Comparison of ENCODE assay signal across 7 cellular contexts in genomic region chr20:42900764-42901163, GRCh38.
A peak's percentile ranks its signal among the peaks of the same experiment; 100 is the strongest.
DNase-seq lines count a peak whose midpoint lies in the region; ATAC-seq, FAIRE-seq and TF ChIP-seq lines count a peak whose summit lies in the region.
"Not testable (repeated sequence)": the region's sequence is repeated elsewhere in the genome, so short reads cannot be mapped to it uniquely, and the experiment has no call there.

No MANE protein-coding gene starts in this region.

- H3K36me3 ChIP-seq in Karpas-422 (ENCODE audit: insufficient read depth, low read length); SJCRH30; K562 (ENCODE audit: control insufficient read depth, insufficient read depth, low read length); heart right ventricle; parathyroid adenoma (ENCODE audit: control insufficient read depth, insufficient read depth, low read length): not testable (repeated sequence)

- not testable (repeated sequence) for H3K27me3 ChIP-seq in Karpas-422 (ENCODE audit: low read length); SJCRH30; K562 (ENCODE audit: control insufficient read depth in 2 of 2, insufficient read depth in 2 of 2, low read length in 2 of 2); heart right ventricle; parathyroid adenoma (ENCODE audit: control insufficient read depth, insufficient read depth, low read length)

- H3K9me1 ChIP-seq in K562 (ENCODE audit: control insufficient read depth, insufficient read depth, low read length), result not testable (repeated sequence)

- CTCF ChIA-PET in K562 (lab: Yijun Ruan, JAX; ENCODE audit: low intra/inter-chr PET ratio), result not testable (repeated sequence)

- not testable (repeated sequence) for H2AFZ ChIP-seq in Karpas-422 (ENCODE audit: low read length); K562 (ENCODE audit: low read depth, low read length); parathyroid adenoma

- H3K4me2 ChIP-seq in Karpas-422 (ENCODE audit: low read depth, low read length, poor library complexity, severe bottlenecking); K562 (ENCODE audit: insufficient read depth, low read length); parathyroid adenoma (ENCODE audit: low read length): not testable (repeated sequence)

- WGBS in K562 (ENCODE audit: insufficient coverage, low coverage, missing lambda C conversion rate), result 0% methylated on average over 5 of the region's 5 CpGs
- WGBS in heart right ventricle, 2 donors, result 27% methylated on average over 5 of the region's 5 CpGs

- peaks cover 56% of the 10 kb centered on the region for H3K4me1 ChIP-seq in Karpas-422 (ENCODE audit: low read length)
- peaks cover 24% of the 10 kb centered on the region for H3K4me1 ChIP-seq in SJCRH30
- H3K4me1 ChIP-seq in K562 (replicated peaks in 1 of 2; ENCODE audit: control insufficient read depth in 2 of 2, insufficient read depth in 2 of 2, low read length in 2 of 2), result not testable (repeated sequence)
- peaks cover 0 to 26% (median 0%) of the 10 kb centered on the region in 9 donors for H3K4me1 ChIP-seq in heart right ventricle
- H3K4me1 ChIP-seq in parathyroid adenoma, result peaks cover 63% of the 10 kb centered on the region

- TF ChIP-seq EP300 in K562 (IDR thresholded peaks at IDR 0.05; ENCODE audit: low read length), result not testable (repeated sequence)

- not testable (repeated sequence) for ATAC-seq in K562
- peak in 1 of 8 donors; percentile 28 for ATAC-seq in heart right ventricle

- not testable (repeated sequence) for H3K79me2 ChIP-seq in Karpas-422 (ENCODE audit: low read length); K562 (ENCODE audit: control insufficient read depth, insufficient read depth, low read length); parathyroid adenoma

- POLR2A ChIA-PET in K562 (lab: Yijun Ruan, JAX), result not testable (repeated sequence)

- intact Hi-C loops in K562 (cut with micrococcal nuclease); heart right ventricle (cut with DNase I): not testable (repeated sequence)

- not testable (repeated sequence) for TF ChIP-seq CTCF in K562 (IDR thresholded peaks at IDR 0.05 in 2 of 3, conservative IDR thresholded peaks at IDR 0.05 in 1 of 3; ENCODE audit: insufficient read depth in 2 of 3, low read depth in 1 of 3, low read length in 3 of 3); heart right ventricle (IDR thresholded peaks at IDR 0.05); parathyroid adenoma (IDR thresholded peaks at IDR 0.05)

- in situ Hi-C loops in K562 (cut with MboI), result not testable (repeated sequence)

- H3K4me3 ChIP-seq in Karpas-422 (ENCODE audit: low read length); SJCRH30; K562; heart right ventricle; parathyroid adenoma (ENCODE audit: low read depth, low read length): not testable (repeated sequence)

- not testable (repeated sequence) for TF ChIP-seq POLR2A in K562 (conservative IDR thresholded peaks at IDR 0.05)

- peak overlapping the region; percentile 29; the same call in 1 of the 2 replicates for H3K9ac ChIP-seq in Karpas-422 (ENCODE audit: low read length)
- not testable (repeated sequence) for H3K9ac ChIP-seq in K562 (ENCODE audit: insufficient read depth in 1 of 2, low read depth in 2 of 2, low read length in 2 of 2); parathyroid adenoma

- BruUV-seq in K562 (replicated peaks; lab: Mats Ljungman, UMichigan), result not testable (repeated sequence)

- H3K27ac ChIP-seq in Karpas-422 (ENCODE audit: low read length) (peak overlapping the region; percentile 73), SJCRH30 (peak overlapping the region; percentile 69), heart right ventricle (peak overlapping the region in 7 of 10 donors; percentile 37 to 73 (median 66)), parathyroid adenoma (peak overlapping the region; percentile 91)
- H3K27ac ChIP-seq in K562 (ENCODE audit: extremely low read depth, low read depth, low read length), result not testable (repeated sequence)

- H3K9me3 ChIP-seq in Karpas-422 (ENCODE audit: low read length); SJCRH30 (replicated peaks); K562 (replicated peaks; ENCODE audit: control insufficient read depth, insufficient read depth, low read depth, low read length); heart right ventricle; parathyroid adenoma (ENCODE audit: control insufficient read depth, low read length): not testable (repeated sequence)

- not testable (repeated sequence) for DNase-seq in Karpas-422; K562 (ENCODE audit: extremely low read depth in 1 of 4, low spot score in 3 of 4); heart right ventricle
- peak; percentile 37 for DNase-seq in NCI-H82 treated with DMSO at 0.1 percent for 48 hours (lab: John Stamatoyannopoulos, UW; ENCODE audit: unreplicated experiment)
- peak; percentile 90 to 94 for DNase-seq in SJCRH30
- DNase-seq in islet precursor cell, result peak; percentile 52

- H4K20me1 ChIP-seq in Karpas-422 (ENCODE audit: insufficient read depth, low read depth, low read length); K562 (replicated peaks; ENCODE audit: control insufficient read depth, insufficient read depth, low read length): not testable (repeated sequence)

- FAIRE-seq in K562 (lab: Jason Lieb, UNC), result not testable (repeated sequence)

- not testable (repeated sequence) for H3K9me2 ChIP-seq in Karpas-422 (replicated peaks; ENCODE audit: insufficient read depth, low read length)

- TF ChIP-seq RAD21 in K562 (CRISPR knock-in tag; conservative IDR thresholded peaks at IDR 0.05 in 1 of 2, IDR thresholded peaks at IDR 0.05 in 1 of 2), result not testable (repeated sequence)

TF ChIP-seq in K562, 482 proteins besides CTCF, POLR2A, EP300 and RAD21:
- peak; percentile 16; the same call in 1 of the 2 replicates for TF ChIP-seq CBFA2T2 (conservative IDR thresholded peaks at IDR 0.05)
- TF ChIP-seq SMAD4 (CRISPR knock-in tag; conservative IDR thresholded peaks at IDR 0.05), result peak; percentile 57
